ENCODE assay signal across 13 cellular contexts in the genomic region with DNA sequence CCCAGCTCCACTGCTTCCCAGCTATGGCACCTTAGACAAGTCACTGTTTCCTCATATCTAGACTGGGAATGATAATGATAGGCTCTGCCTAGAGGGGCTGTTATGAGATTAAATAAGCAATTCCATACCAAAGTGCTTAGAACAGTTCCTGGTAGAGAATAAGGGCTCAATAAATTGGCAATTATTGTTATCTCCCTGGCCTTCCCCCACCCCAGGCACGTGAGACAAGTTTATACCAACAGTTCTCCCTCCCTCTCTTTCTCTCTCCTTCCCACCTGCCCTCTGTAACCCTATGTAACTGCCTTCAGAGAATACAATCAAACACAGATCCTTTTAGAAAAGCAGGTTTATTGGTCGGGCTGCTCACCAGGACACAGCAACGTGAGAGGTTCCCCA. TPM values are rescaled to one million over a fixed set of nuclear protein-coding genes. Genes with fewer than 3 reads are reported as not detected.
A peak's percentile ranks its signal among the peaks of the same experiment; 100 is the strongest.
DNase-seq lines count a peak whose midpoint lies in the region; ATAC-seq and TF ChIP-seq lines count a peak whose summit lies in the region.
"Had no signal": no experiment of that assay in that cellular context is flagged by ENCODE, and none has a peak within 500 bp of the region (broad histone marks: within the 10 kb centered on the region; RNA-seq: fewer than 3 reads in every experiment).

No MANE protein-coding gene starts in this region.

- intact Hi-C loops in heart right ventricle (cut with DNase I), result loop anchor here in 3 of 10 donors (5.0 to 10.0 kb wide), 3 partner anchors 53 to 123 kb away; partner anchors contain the start of gene ATP6V0A1 (in 1 of the 3)
- intact Hi-C loops in Right ventricle myocardium inferior (cut with DNase I), result no loop called here
- intact Hi-C loops in sciatic nerve (cut with DNase I), result no loop called here

- H3K9me3 Mint-ChIP-seq in activated naive CD8-positive, alpha-beta T cell treated with anti-CD3 and anti-CD28 coated beads for 36 hours, result no peaks in the 10 kb centered on the region
- no peaks in the 10 kb centered on the region for H3K9me3 Mint-ChIP-seq in type B pancreatic cell

- no peaks in the 10 kb centered on the region for H3K36me3 Mint-ChIP-seq in activated naive CD8-positive, alpha-beta T cell treated with anti-CD3 and anti-CD28 coated beads for 36 hours
- peaks cover 3% of the 10 kb centered on the region for H3K36me3 Mint-ChIP-seq in type B pancreatic cell

- no peaks in the 10 kb centered on the region for H3K9me3 ChIP-seq in heart right ventricle
- H3K9me3 ChIP-seq in mesodermal cell (ENCODE audit: control insufficient read depth, low read length), result no peaks in the 10 kb centered on the region

- H3K4me3 ChIP-seq in heart right ventricle, result no peak overlapping the region
- H3K4me3 ChIP-seq in mesodermal cell (ENCODE audit: extremely low read depth, insufficient read depth, low read length, poor library complexity, severe bottlenecking), result no peak overlapping the region

- DNase-seq in heart right ventricle, result no peak
- DNase-seq in Right ventricle myocardium inferior (ENCODE audit: missing footprints), result no peak
- no peak for DNase-seq in activated naive CD8-positive, alpha-beta T cell treated with anti-CD3 and anti-CD28 coated beads for 36 hours
- no peak for DNase-seq in type B pancreatic cell (ENCODE audit: extremely low spot score, unreplicated experiment)
- DNase-seq in NCI-H446 treated with DMSO at 0.1 percent for 48 hours (lab: John Stamatoyannopoulos, UW), result no peak
- no peak for DNase-seq in sciatic nerve (ENCODE audit: low spot score)
- DNase-seq: activated CD4-positive, alpha-beta T cell treated with anti-CD3 and anti-CD28 coated beads for 1 hour; activated naive CD4-positive, alpha-beta T cell; cortex of kidney; EL; MV-4-11 had no signal

- WGBS in heart right ventricle, 2 donors, result 44 to 50% methylated on average over 3 of the region's 3 CpGs
- 38 to 55% methylated on average over 2 to 3 of the region's 3 CpGs for WGBS in mesodermal cell (ENCODE audit: insufficient coverage in 2 of 2), 2 experiments

- H3K4me3 Mint-ChIP-seq in activated naive CD8-positive, alpha-beta T cell treated with anti-CD3 and anti-CD28 coated beads for 36 hours, result no peak overlapping the region
- H3K4me3 Mint-ChIP-seq in type B pancreatic cell, result peak overlapping the region; percentile 53

- H3K27me3 ChIP-seq in heart right ventricle, result no peaks in the 10 kb centered on the region

- H3K27ac Mint-ChIP-seq in activated naive CD8-positive, alpha-beta T cell treated with anti-CD3 and anti-CD28 coated beads for 36 hours, result peak overlapping the region; percentile 2
- peak overlapping the region; percentile 69 for H3K27ac Mint-ChIP-seq in type B pancreatic cell

- H3K36me3 ChIP-seq in heart right ventricle (peaks cover 3 to 39% (median 30%) of the 10 kb centered on the region in 9 donors), mesodermal cell (ENCODE audit: control insufficient read depth, insufficient read depth, low read length) (peaks cover 41% of the 10 kb centered on the region)

- ATAC-seq in heart right ventricle (no peak), Right ventricle myocardium inferior (no peak), HG02870 (IDR thresholded peaks at IDR 0.05; ENCODE audit: unreplicated experiment) (no peak), sciatic nerve (no peak)

- H3K4me1 ChIP-seq in heart right ventricle, result peaks cover 16 to 82% (median 61%) of the 10 kb centered on the region in 9 donors
- peaks cover 17% of the 10 kb centered on the region for H3K4me1 ChIP-seq in mesodermal cell (ENCODE audit: control insufficient read depth, insufficient read depth, low read length, poor library complexity, severe bottlenecking)

- TF ChIP-seq CTCF in heart right ventricle (IDR thresholded peaks at IDR 0.05), result no peak
- no peak for TF ChIP-seq CTCF in type B pancreatic cell (conservative IDR thresholded peaks at IDR 0.05)

- peak overlapping the region in 7 of 10 donors; percentile 0 to 100 (median 31) for H3K27ac ChIP-seq in heart right ventricle
- H3K27ac ChIP-seq in mesodermal cell (ENCODE audit: low read depth, low read length, severe bottlenecking), result peak overlapping the region; percentile 41

- no peaks in the 10 kb centered on the region for H3K27me3 Mint-ChIP-seq in activated naive CD8-positive, alpha-beta T cell treated with anti-CD3 and anti-CD28 coated beads for 36 hours
- H3K27me3 Mint-ChIP-seq in type B pancreatic cell, result no peaks in the 10 kb centered on the region

- peaks cover 30% of the 10 kb centered on the region for H3K4me1 Mint-ChIP-seq in activated naive CD8-positive, alpha-beta T cell treated with anti-CD3 and anti-CD28 coated beads for 36 hours
- peaks cover 14% of the 10 kb centered on the region for H3K4me1 Mint-ChIP-seq in type B pancreatic cell (ENCODE audit: unreplicated experiment)

RNA-seq across cellular contexts. Expression of gene STAT3, which starts 13.9 kb away (rescaled TPM):
- 100 to 1,000 TPM in 8 of 10 donors, 10 to 100 TPM in 2; 87.2 to 398 (median 115) TPM for total RNA-seq in heart right ventricle
- 10 to 100 TPM; 33.9 to 61.7 TPM for polyA plus RNA-seq in heart right ventricle
- total RNA-seq in Right ventricle myocardium inferior, result 183 TPM
- 100 to 1,000 TPM; 221 to 223 TPM for total RNA-seq in activated naive CD8-positive, alpha-beta T cell treated with anti-CD3 and anti-CD28 coated beads for 36 hours
- polyA plus RNA-seq in mesodermal cell (2013, experiment 1 of 2), result 45.9 TPM
- polyA plus RNA-seq in mesodermal cell (2013, experiment 2 of 2), result 39.3 TPM
- total RNA-seq in type B pancreatic cell (ENCODE audit: low replicate concordance), result 64.9 and 80.1 TPM in 2 replicates
- 284 TPM for total RNA-seq in sciatic nerve

RNA-seq across cellular contexts. Expression of gene CAVIN1, which starts 20.9 kb away (rescaled TPM):
- total RNA-seq in heart right ventricle (100 to 1,000 TPM; 176 to 300 (median 241) TPM), Right ventricle myocardium inferior (240 TPM), type B pancreatic cell (ENCODE audit: low replicate concordance) (21.9 and 49.0 TPM in 2 replicates), sciatic nerve (608 TPM)
- polyA plus RNA-seq in heart right ventricle, result 100 to 1,000 TPM; 131 to 198 TPM
- 1 to 10 TPM; 1.7 to 1.9 TPM for total RNA-seq in activated naive CD8-positive, alpha-beta T cell treated with anti-CD3 and anti-CD28 coated beads for 36 hours
- polyA plus RNA-seq in mesodermal cell (2013, experiment 1 of 2), result 138 TPM
- polyA plus RNA-seq in mesodermal cell (2013, experiment 2 of 2), result 99.8 TPM

RNA-seq across cellular contexts. Expression of gene ATP6V0A1, which starts 56.6 kb away (rescaled TPM):
- 10 to 100 TPM; 28.1 to 48.5 (median 32.6) TPM for total RNA-seq in heart right ventricle
- 10 to 100 TPM; 35.2 to 35.6 TPM for polyA plus RNA-seq in heart right ventricle
- 31.1 TPM for total RNA-seq in Right ventricle myocardium inferior
- 1 to 10 TPM; 3.4 to 5.6 TPM for total RNA-seq in activated naive CD8-positive, alpha-beta T cell treated with anti-CD3 and anti-CD28 coated beads for 36 hours
- 32.3 TPM for polyA plus RNA-seq in mesodermal cell (2013, experiment 1 of 2)
- 23.9 TPM for polyA plus RNA-seq in mesodermal cell (2013, experiment 2 of 2)
- total RNA-seq in type B pancreatic cell (ENCODE audit: low replicate concordance), result 65.5 and 69.4 TPM in 2 replicates
- total RNA-seq in sciatic nerve, result 115 TPM
